Comparison of ENCODE assay signal across 7 cellular contexts in the genomic region with DNA sequence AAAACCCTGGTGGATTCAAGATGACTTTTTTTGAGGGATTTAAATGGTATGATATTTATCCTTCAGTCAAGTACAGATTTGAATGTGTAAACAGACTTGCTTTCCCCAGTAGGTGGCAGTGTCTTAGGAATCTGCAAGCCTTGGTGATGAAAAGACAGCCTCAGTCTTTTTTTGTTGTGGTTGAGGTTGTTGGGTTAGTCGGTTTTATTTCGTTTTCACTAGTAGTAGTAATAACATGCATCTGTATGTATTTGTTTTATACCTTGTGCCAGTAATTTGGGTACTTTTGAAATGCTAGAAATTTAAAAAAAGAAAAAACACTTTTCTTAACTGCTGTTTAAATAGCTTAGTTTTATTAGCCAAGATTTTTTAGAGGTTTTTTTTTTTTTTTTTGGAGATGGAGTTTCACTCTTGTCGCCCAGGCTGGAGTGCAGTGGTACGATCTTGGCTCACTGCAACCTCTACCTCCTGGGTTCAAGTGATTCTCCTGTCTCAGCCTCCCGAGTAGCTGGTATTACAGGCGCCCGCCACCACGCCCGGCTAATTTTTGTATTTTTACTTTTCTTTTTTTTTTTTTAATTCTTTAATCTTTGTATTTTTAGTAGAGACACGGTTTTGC. TPM values are rescaled to one million over a fixed set of nuclear protein-coding genes. Genes with fewer than 3 reads are reported as not detected.
DNase-seq lines count a peak whose midpoint lies in the region; ATAC-seq and TF ChIP-seq lines count a peak whose summit lies in the region.

No MANE protein-coding gene starts in this region.

- H3K4me3 Mint-ChIP-seq in IgD-negative memory B cell, result peak overlapping the region; percentile 9 to 91 (median 65)
- peak overlapping the region; percentile 70 for H3K4me3 Mint-ChIP-seq in activated naive CD8-positive, alpha-beta T cell treated with anti-CD3 and anti-CD28 coated beads, Interleukin-2, amount 10 ng/mL, durations not matched to agents 7 days and 5 days

- H3K36me3 Mint-ChIP-seq in IgD-negative memory B cell, result peaks cover 12% of the 10 kb centered on the region
- peaks cover 40% of the 10 kb centered on the region for H3K36me3 Mint-ChIP-seq in activated naive CD8-positive, alpha-beta T cell treated with anti-CD3 and anti-CD28 coated beads, Interleukin-2, amount 10 ng/mL, durations not matched to agents 7 days and 5 days

- peak; percentile 87 for ATAC-seq in GM21619 (IDR thresholded peaks at IDR 0.05; ENCODE audit: unreplicated experiment)
- ATAC-seq in activated naive CD8-positive, alpha-beta T cell treated with anti-CD3 and anti-CD28 coated beads, Interleukin-2, amount 10 ng/mL, durations not matched to agents 7 days and 5 days (ENCODE audit: low read depth), result peak; percentile 89

- POLR2A ChIA-PET in activated naive CD8-positive, alpha-beta T cell treated with anti-CD3 and anti-CD28 coated beads, Interleukin-2, amount 10 ng/mL, durations not matched to agents 7 days and 5 days (lab: Charles Lee), result interaction anchor here (0.6 to 1.8 kb wide), 7 partner anchors 9 to 180 kb away, joined by 3 to 12 read pairs (median 3); no protein-coding TSS in a partner anchor

- no peaks in the 10 kb centered on the region for H3K27me3 ChIP-seq in right atrium auricular region

- no peaks in the 10 kb centered on the region for H3K27me3 Mint-ChIP-seq in IgD-negative memory B cell
- H3K27me3 Mint-ChIP-seq in activated naive CD8-positive, alpha-beta T cell treated with anti-CD3 and anti-CD28 coated beads, Interleukin-2, amount 10 ng/mL, durations not matched to agents 7 days and 5 days, result no peaks in the 10 kb centered on the region

- H3K36me3 ChIP-seq in right atrium auricular region, result peaks cover 50% of the 10 kb centered on the region

- peak; percentile 16 to 70 for TF ChIP-seq CTCF in right atrium auricular region (IDR thresholded peaks at IDR 0.05)

- DNase-seq in GM04503 (ENCODE audit: low read depth) (peak; percentile 55), RKO (ENCODE audit: low spot score) (peak; percentile 83), right atrium auricular region (ENCODE audit: low spot score) (no peak), skeletal muscle cell (ENCODE audit: low read depth) (peak; percentile 65)
- no peak for DNase-seq in activated naive CD8-positive, alpha-beta T cell treated with anti-CD3 and anti-CD28 coated beads, Interleukin-2, amount 10 ng/mL, durations not matched to agents 7 days and 5 days

- no peaks in the 10 kb centered on the region for H3K9me3 ChIP-seq in right atrium auricular region

- peaks cover 13 to 24% (median 13%) of the 10 kb centered on the region in 3 donors for H3K4me1 Mint-ChIP-seq in IgD-negative memory B cell
- H3K4me1 Mint-ChIP-seq in activated naive CD8-positive, alpha-beta T cell treated with anti-CD3 and anti-CD28 coated beads, Interleukin-2, amount 10 ng/mL, durations not matched to agents 7 days and 5 days, result peaks cover 15% of the 10 kb centered on the region

- no peak overlapping the region for H3K27ac ChIP-seq in right atrium auricular region

- no peak overlapping the region for H3K4me3 ChIP-seq in right atrium auricular region
- no peak overlapping the region for H3K4me3 ChIP-seq in skeletal muscle cell (ENCODE audit: low read depth, low read length)

- no peaks in the 10 kb centered on the region for H3K9me3 Mint-ChIP-seq in IgD-negative memory B cell
- H3K9me3 Mint-ChIP-seq in activated naive CD8-positive, alpha-beta T cell treated with anti-CD3 and anti-CD28 coated beads, Interleukin-2, amount 10 ng/mL, durations not matched to agents 7 days and 5 days, result no peaks in the 10 kb centered on the region

- no peaks in the 10 kb centered on the region for H3K4me1 ChIP-seq in right atrium auricular region

- peak overlapping the region in 2 of 3 donors; percentile 13 to 80 for H3K27ac Mint-ChIP-seq in IgD-negative memory B cell
- peak overlapping the region; percentile 60 for H3K27ac Mint-ChIP-seq in activated naive CD8-positive, alpha-beta T cell treated with anti-CD3 and anti-CD28 coated beads, Interleukin-2, amount 10 ng/mL, durations not matched to agents 7 days and 5 days

RNA-seq across cellular contexts. Expression of a gene that starts 39.2 kb away (rescaled TPM):
- 40.7 TPM for polyA plus RNA-seq in IgD-negative memory B cell
- total RNA-seq in activated naive CD8-positive, alpha-beta T cell treated with anti-CD3 and anti-CD28 coated beads, Interleukin-2, amount 10 ng/mL, durations not matched to agents 7 days and 5 days, result 10 to 100 TPM; 29.3 to 30.3 TPM
- 10 to 100 TPM; 55.2 to 58.1 TPM for total RNA-seq in right atrium auricular region

RNA-seq across cellular contexts. Expression of a gene that starts 40.3 kb away (rescaled TPM):
- polyA plus RNA-seq in IgD-negative memory B cell, result 884 TPM
- 100 to 1,000 TPM; 305 to 314 TPM for total RNA-seq in activated naive CD8-positive, alpha-beta T cell treated with anti-CD3 and anti-CD28 coated beads, Interleukin-2, amount 10 ng/mL, durations not matched to agents 7 days and 5 days
- total RNA-seq in right atrium auricular region, result 1 to 10 TPM in 1 of 2 donors, under 1 TPM in 1; 0.48 to 2.1 TPM

Comparison
In these comparisons a context has a peak if more than half of its experiments do, and no peak if none do; other contexts are left out.
1. DNase-seq: peak in GM04503 (single experiment), RKO (single experiment) and skeletal muscle cell (single experiment); none in activated naive CD8-positive, alpha-beta T cell treated with anti-CD3 and anti-CD28 coated beads, Interleukin-2, amount 10 ng/mL, durations not matched to agents 7 days and 5 days (single experiment) and right atrium auricular region (single experiment).
2. RNA of a gene that starts 40.3 kb away (total RNA-seq): 305 to 314 TPM in activated naive CD8-positive, alpha-beta T cell treated with anti-CD3 and anti-CD28 coated beads, Interleukin-2, amount 10 ng/mL, durations not matched to agents 7 days and 5 days; 0.48 to 2.1 TPM in right atrium auricular region; every median in the first group is over 10 times any median in the second.